Comparison of ENCODE assay signal across 2 cellular contexts in genomic region chr1:19955529-19956170, GRCh38.
TF ChIP-seq lines count a peak whose summit lies in the region.

No MANE protein-coding gene starts in this region.

TF ChIP-seq in GM23338, 12 proteins besides CTCF, POLR2A, EP300 and RAD21 (continued from another document):
- no peak for TF ChIP-seq ETS1 (IDR thresholded peaks at IDR 0.05)
- TF ChIP-seq JUNB (IDR thresholded peaks at IDR 0.05; ENCODE audit: unreplicated experiment): no peak
- no peak for TF ChIP-seq EZH2 (IDR thresholded peaks at IDR 0.05; ENCODE audit: low read depth, unreplicated experiment)
- TF ChIP-seq ZNF462 (CRISPR knock-in tag; IDR thresholded peaks at IDR 0.05): no peak
- no peak for TF ChIP-seq EZH2phosphoT487 (IDR thresholded peaks at IDR 0.05; ENCODE audit: unreplicated experiment)
- no peak for TF ChIP-seq REST (IDR thresholded peaks at IDR 0.05; ENCODE audit: unreplicated experiment)
- no peak for TF ChIP-seq ZNF331 (CRISPR knock-in tag; IDR thresholded peaks at IDR 0.05; ENCODE audit: low read depth)
- TF ChIP-seq STAT1 (IDR thresholded peaks at IDR 0.05; ENCODE audit: unreplicated experiment): no peak
- TF ChIP-seq CREB1 (CRISPR knock-in tag; IDR thresholded peaks at IDR 0.05; ENCODE audit: low read depth): no peak
- no peak for TF ChIP-seq ZNF114 (CRISPR knock-in tag; IDR thresholded peaks at IDR 0.05)
- no peak for TF ChIP-seq NANOG (IDR thresholded peaks at IDR 0.05; ENCODE audit: borderline replicate concordance)

TF ChIP-seq in H1, 55 proteins besides CTCF, POLR2A, EP300 and RAD21:
- TF ChIP-seq EGR1 (IDR thresholded peaks at IDR 0.05; ENCODE audit: borderline replicate concordance, low read depth, low read length): no peak
- no peak for TF ChIP-seq CHD1 (IDR thresholded peaks at IDR 0.05; ENCODE audit: low read depth, low read length)
- TF ChIP-seq E2F6 (IDR thresholded peaks at IDR 0.05): no peak
- TF ChIP-seq SAP30 (IDR thresholded peaks at IDR 0.05; ENCODE audit: insufficient read depth, insufficient replicate concordance, low read length): no peak
- no peak for TF ChIP-seq KDM5A (IDR thresholded peaks at IDR 0.05; ENCODE audit: low read length)
- TF ChIP-seq NANOG (IDR thresholded peaks at IDR 0.05; ENCODE audit: insufficient read depth, low read depth, low read length, poor library complexity, severe bottlenecking): no peak
- TF ChIP-seq BACH1 (IDR thresholded peaks at IDR 0.05; ENCODE audit: low read length): no peak
- no peak for TF ChIP-seq ASH2L (IDR thresholded peaks at IDR 0.05; ENCODE audit: low read length)
- no peak for TF ChIP-seq SIN3A (conservative IDR thresholded peaks at IDR 0.05 in 1 of 2, IDR thresholded peaks at IDR 0.05 in 1 of 2; ENCODE audit: low read depth in 1 of 2, low read length in 2 of 2)
- no peak for TF ChIP-seq TCF12 (IDR thresholded peaks at IDR 0.05; ENCODE audit: low read depth, low read length)
- no peak for TF ChIP-seq BCL11A (IDR thresholded peaks at IDR 0.05; ENCODE audit: low read depth in 2 of 2, low read length in 2 of 2)
- TF ChIP-seq YY1 (IDR thresholded peaks at IDR 0.05; ENCODE audit: low read depth, low read length): no peak
- TF ChIP-seq USF2 (IDR thresholded peaks at IDR 0.05; ENCODE audit: low read length): no peak
- no peak for TF ChIP-seq SRF (IDR thresholded peaks at IDR 0.05; ENCODE audit: low read depth, low read length)
- no peak for TF ChIP-seq HDAC6 (IDR thresholded peaks at IDR 0.05; ENCODE audit: low read depth, low read length)
